Comparison of ENCODE assay signal across 8 cellular contexts in genomic region chr1:228664399-228664914, GRCh38.
DNase-seq lines count a peak whose midpoint lies in the region; ATAC-seq, FAIRE-seq and TF ChIP-seq lines count a peak whose summit lies in the region.

No MANE protein-coding gene starts in this region.

- H3K4me3 ChIP-seq in WERI-Rb-1 (ENCODE audit: low read depth, low read length) = peak overlapping the region; percentile 16
- no peak overlapping the region for H3K4me3 ChIP-seq in cardiac fibroblast (replicated peaks in 1 of 2; ENCODE audit: low read depth in 2 of 2, low read length in 2 of 2)
- H3K4me3 ChIP-seq in kidney epithelial cell (ENCODE audit: low read depth, low read length) = no peak overlapping the region

- no peak overlapping the region for H3K27ac ChIP-seq in WERI-Rb-1

- H3K36me3 ChIP-seq in WERI-Rb-1 (no peaks in the 10 kb centered on the region), kidney epithelial cell (ENCODE audit: control insufficient read depth, insufficient read depth, low read length) (no peaks in the 10 kb centered on the region)

- H3K9me3 ChIP-seq in WERI-Rb-1 (ENCODE audit: severe bottlenecking) = no peaks in the 10 kb centered on the region

- DNase-seq in GM19239 (ENCODE audit: insufficient read length, low spot score) (peak; percentile 59), NCI-H2196 treated with DMSO at 0.1 percent for 48 hours (lab: John Stamatoyannopoulos, UW; ENCODE audit: unreplicated experiment) (peak; percentile 53), WERI-Rb-1 (peak; percentile 53), cardiac fibroblast (ENCODE audit: low read depth in 2 of 2) (peak; percentile 76 to 80), kidney epithelial cell (ENCODE audit: low read depth) (peak; percentile 19)
- DNase-seq in stimulated activated CD4-positive, alpha-beta T cell treated with anti-CD3 and anti-CD28 coated beads, Interleukin-2, amount 100 ng/mL, for 48 hours = peak; percentile 79 to 83

- TF ChIP-seq CTCF in WERI-Rb-1 (IDR thresholded peaks at IDR 0.05; ENCODE audit: low read depth, low read length) (peak; percentile 54), cardiac fibroblast (IDR thresholded peaks at IDR 0.05; ENCODE audit: low read depth, low read length) (peak; percentile 74), kidney epithelial cell (IDR thresholded peaks at IDR 0.05; ENCODE audit: insufficient read depth, low read length, poor library complexity, severe bottlenecking) (peak; percentile 71)

- FAIRE-seq in A204.1 (lab: Jason Lieb, UNC) (peak; percentile 76), GM19239 (lab: Jason Lieb, UNC) (peak; percentile 89)

- no peak for ATAC-seq in GM19467 (IDR thresholded peaks at IDR 0.05; ENCODE audit: unreplicated experiment)

- H3K27me3 ChIP-seq in WERI-Rb-1 (ENCODE audit: insufficient read depth, low read depth, severe bottlenecking) (no peaks in the 10 kb centered on the region), kidney epithelial cell (ENCODE audit: control insufficient read depth, insufficient read depth, low read length) (no peaks in the 10 kb centered on the region)

Comparison
In these comparisons a context has a peak if more than half of its experiments do, and no peak if none do; other contexts are left out.
1. DNase-seq: peak in every context shown above with its lines; median percentile 81 in stimulated activated CD4-positive, alpha-beta T cell treated with anti-CD3 and anti-CD28 coated beads, Interleukin-2, amount 100 ng/mL, for 48 hours; 78 in cardiac fibroblast; 59 in GM19239; 53 in NCI-H2196 treated with DMSO at 0.1 percent for 48 hours; 53 in WERI-Rb-1; 19 in kidney epithelial cell.